In genomic region chr2:164882276-164882675, GRCh38 we compare ENCODE assay signal across 14 cellular contexts. TPM values are rescaled to one million over a fixed set of nuclear protein-coding genes. Genes with fewer than 3 reads are reported as not detected.
"Had no signal": no experiment of that assay in that cellular context is flagged by ENCODE, and none has a peak within 500 bp of the region (broad histone marks: within the 10 kb centered on the region; RNA-seq: fewer than 3 reads in every experiment).

No MANE protein-coding gene starts in this region.

- H3K9me3 ChIP-seq: colonic mucosa, esophagus squamous epithelium, gastroesophageal sphincter, tibial nerve, vagina had no signal

- H3K27ac Mint-ChIP-seq: activated CD4-positive, alpha-beta memory T cell treated with anti-CD3 and anti-CD28 coated beads, Interleukin-2, amount 10 ng/mL, durations not matched to agents 7 days and 5 days; activated naive CD8-positive, alpha-beta T cell; nephron progenitor cell had no signal

- DNase-seq: activated CD4-positive, alpha-beta memory T cell treated with anti-CD3 and anti-CD28 coated beads, Interleukin-2, amount 10 ng/mL, durations not matched to agents 7 days and 5 days; activated gamma-delta T cell; activated T-cell treated with anti-CD3 and anti-CD28 coated beads, Interleukin-2, amount 50 U/mL, for 48 hours; aorta; colonic mucosa; esophagus squamous epithelium; hypothalamus; nephron progenitor cell; T-helper 9 cell had no signal

- H3K27me3 Mint-ChIP-seq: activated CD4-positive, alpha-beta memory T cell treated with anti-CD3 and anti-CD28 coated beads, Interleukin-2, amount 10 ng/mL, durations not matched to agents 7 days and 5 days; activated naive CD8-positive, alpha-beta T cell had no signal

- H3K4me2 ChIP-seq: smooth muscle cell had no signal

- H3K36me3 Mint-ChIP-seq: activated naive CD8-positive, alpha-beta T cell had no signal

- H3K36me3 ChIP-seq: colonic mucosa, esophagus squamous epithelium, gastroesophageal sphincter, tibial nerve, vagina had no signal

- ATAC-seq: gastroesophageal sphincter had no signal

- H3K4me1 ChIP-seq: colonic mucosa, vagina had no signal

- H3K27ac ChIP-seq: colonic mucosa, esophagus squamous epithelium, vagina had no signal

- H3K4me3 Mint-ChIP-seq: activated CD4-positive, alpha-beta memory T cell treated with anti-CD3 and anti-CD28 coated beads, Interleukin-2, amount 10 ng/mL, durations not matched to agents 7 days and 5 days; activated naive CD8-positive, alpha-beta T cell; nephron progenitor cell had no signal

- H3K4me3 ChIP-seq: colonic mucosa, esophagus squamous epithelium, gastroesophageal sphincter, smooth muscle cell, tibial nerve, vagina had no signal

- H3K4me1 Mint-ChIP-seq: activated CD4-positive, alpha-beta memory T cell treated with anti-CD3 and anti-CD28 coated beads, Interleukin-2, amount 10 ng/mL, durations not matched to agents 7 days and 5 days had no signal

- H3K9me3 Mint-ChIP-seq: activated CD4-positive, alpha-beta memory T cell treated with anti-CD3 and anti-CD28 coated beads, Interleukin-2, amount 10 ng/mL, durations not matched to agents 7 days and 5 days; nephron progenitor cell had no signal

- H3K27me3 ChIP-seq: colonic mucosa, esophagus squamous epithelium, gastroesophageal sphincter, tibial nerve, vagina had no signal

RNA-seq across cellular contexts. Expression of gene COBLL1, which starts 40.7 kb away (rescaled TPM):
- total RNA-seq: activated CD4-positive, alpha-beta memory T cell treated with anti-CD3 and anti-CD28 coated beads, Interleukin-2, amount 10 ng/mL, durations not matched to agents 7 days and 5 days had no signal
